8 cellular contexts compared by ENCODE assay signal in the genomic region with DNA sequence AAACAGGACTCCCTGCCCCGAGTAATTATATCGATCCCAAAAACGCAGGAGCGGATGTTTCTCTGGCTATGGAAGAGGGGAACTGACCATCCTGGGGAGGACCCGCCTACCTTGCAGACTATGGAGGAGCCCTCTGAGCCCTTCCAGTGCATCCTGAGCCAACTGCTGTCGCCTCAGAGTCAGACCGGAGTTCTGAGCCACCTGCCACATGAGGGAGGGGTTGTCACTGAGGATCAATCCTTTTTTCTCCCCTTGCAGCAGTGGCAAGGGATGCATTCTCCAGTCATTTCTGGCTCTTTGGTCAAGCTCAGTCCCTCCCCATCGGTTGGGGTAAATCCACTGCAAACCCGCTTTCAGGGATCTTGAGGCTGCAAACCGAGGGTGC. TPM values are rescaled to one million over a fixed set of nuclear protein-coding genes. Genes with fewer than 3 reads are reported as not detected.
DNase-seq lines count a peak whose midpoint lies in the region; ATAC-seq and TF ChIP-seq lines count a peak whose summit lies in the region.

No MANE protein-coding gene starts in this region.

- H3K4me1 Mint-ChIP-seq in activated CD8-positive, alpha-beta memory T cell treated with anti-CD3 and anti-CD28 coated beads, Interleukin-2, amount 10 ng/mL, durations not matched to agents 7 days and 5 days, result peaks cover 42% of the 10 kb centered on the region

- no peaks in the 10 kb centered on the region for H4K20me1 ChIP-seq in fibroblast of lung (ENCODE audit: control insufficient read depth, extremely low read depth, insufficient read depth, low read length)

- no peaks in the 10 kb centered on the region for H3K27me3 ChIP-seq in SJSA1 (replicated peaks)
- no peaks in the 10 kb centered on the region for H3K27me3 ChIP-seq in fibroblast of lung (ENCODE audit: control insufficient read depth, insufficient read depth, low read length)
- no peaks in the 10 kb centered on the region for H3K27me3 ChIP-seq in skeletal muscle satellite cell (ENCODE audit: control insufficient read depth, insufficient read depth, low read length)

- peak overlapping the region; percentile 92 for H3K4me3 Mint-ChIP-seq in activated CD8-positive, alpha-beta memory T cell treated with anti-CD3 and anti-CD28 coated beads, Interleukin-2, amount 10 ng/mL, durations not matched to agents 7 days and 5 days

- TF ChIP-seq CTCF in fibroblast of lung (conservative IDR thresholded peaks at IDR 0.05 in 1 of 2, IDR thresholded peaks at IDR 0.05 in 1 of 2; ENCODE audit: low read depth in 1 of 2, low read length in 2 of 2), result no peak

- no peaks in the 10 kb centered on the region for H3K27me3 Mint-ChIP-seq in activated CD8-positive, alpha-beta memory T cell treated with anti-CD3 and anti-CD28 coated beads, Interleukin-2, amount 10 ng/mL, durations not matched to agents 7 days and 5 days

- peak overlapping the region; percentile 97 for H3K27ac Mint-ChIP-seq in activated CD8-positive, alpha-beta memory T cell treated with anti-CD3 and anti-CD28 coated beads, Interleukin-2, amount 10 ng/mL, durations not matched to agents 7 days and 5 days

- in situ Hi-C loops in ACHN (cut with HindIII; ENCODE audit: low pct_ligation_motif_present, low pct_unique_long_range_greater_than_20kb, low sequenced_read_pairs), result no loop called here

- no peak for DNase-seq in activated CD8-positive, alpha-beta memory T cell treated with anti-CD3 and anti-CD28 coated beads, Interleukin-2, amount 10 ng/mL, durations not matched to agents 7 days and 5 days
- DNase-seq in activated CD8-positive, alpha-beta memory T cell treated with anti-CD3 and anti-CD28 coated beads, Interleukin-2, amount 50 U/mL, for 4 hours, result no peak
- DNase-seq in SJSA1 (ENCODE audit: low read depth in 1 of 2, low spot score in 2 of 2) (no peak), fibroblast of lung (ENCODE audit: low read depth in 2 of 2) (no peak), ACHN (no peak)

- H3K9ac ChIP-seq in fibroblast of lung (ENCODE audit: insufficient read depth, low read length), result peak overlapping the region; percentile 66
- peak overlapping the region; percentile 89 for H3K9ac ChIP-seq in skeletal muscle satellite cell (ENCODE audit: low read depth, low read length)

- H3K9me3 ChIP-seq in SJSA1 (replicated peaks) (no peaks in the 10 kb centered on the region), fibroblast of lung (ENCODE audit: control insufficient read depth, insufficient read depth, low read depth, low read length) (no peaks in the 10 kb centered on the region), skeletal muscle satellite cell (replicated peaks; ENCODE audit: low read length) (no peaks in the 10 kb centered on the region)

- CTCF ChIA-PET in activated CD8-positive, alpha-beta memory T cell treated with anti-CD3 and anti-CD28 coated beads, Interleukin-2, amount 10 ng/mL, durations not matched to agents 7 days and 5 days (lab: Charles Lee), result interaction anchor here (1.0 to 5.9 kb wide), 11 partner anchors 13 to 568 kb away, joined by 3 to 69 read pairs (median 5); a partner anchor contains a TSS

- H3K4me2 ChIP-seq in fibroblast of lung (ENCODE audit: extremely low read depth, insufficient read depth, low read length) (peak overlapping the region; percentile 97), skeletal muscle satellite cell (ENCODE audit: low read length) (peak overlapping the region; percentile 99)

- H3K9me3 Mint-ChIP-seq in activated CD8-positive, alpha-beta memory T cell treated with anti-CD3 and anti-CD28 coated beads, Interleukin-2, amount 10 ng/mL, durations not matched to agents 7 days and 5 days (ENCODE audit: low read depth), result no peaks in the 10 kb centered on the region

- H3K27ac ChIP-seq in SJSA1 (0 out of 2 replicates have a peak overlapping the region, but pooled peaks have one; percentile 78), fibroblast of lung (ENCODE audit: insufficient read depth, low read length) (peak overlapping the region; percentile 70)

- peaks cover 21% of the 10 kb centered on the region for H3K36me3 Mint-ChIP-seq in activated CD8-positive, alpha-beta memory T cell treated with anti-CD3 and anti-CD28 coated beads, Interleukin-2, amount 10 ng/mL, durations not matched to agents 7 days and 5 days

- peak overlapping the region; percentile 32 for H2AFZ ChIP-seq in fibroblast of lung (ENCODE audit: low read length)

- peak overlapping the region; percentile 58 for H3K4me3 ChIP-seq in SJSA1
- peak overlapping the region; percentile 68 to 89 (median 84) for H3K4me3 ChIP-seq in fibroblast of lung (replicated peaks in 1 of 4; ENCODE audit: control extremely low read depth in 1 of 4, insufficient read depth in 1 of 4, low read depth in 3 of 4, low read length in 4 of 4)
- H3K4me3 ChIP-seq in skeletal muscle satellite cell (ENCODE audit: low read length), result peak overlapping the region; percentile 91

- ATAC-seq in activated CD8-positive, alpha-beta memory T cell treated with anti-CD3 and anti-CD28 coated beads, Interleukin-2, amount 10 ng/mL, durations not matched to agents 7 days and 5 days, result no peak
- ATAC-seq in HG03045 (IDR thresholded peaks at IDR 0.05; ENCODE audit: unreplicated experiment) (no peak), GM18520 (IDR thresholded peaks at IDR 0.05; ENCODE audit: unreplicated experiment) (no peak)

- peaks cover 4% of the 10 kb centered on the region for H3K36me3 ChIP-seq in SJSA1
- H3K36me3 ChIP-seq in fibroblast of lung (ENCODE audit: control insufficient read depth, insufficient read depth, low read length), result peaks cover 6% of the 10 kb centered on the region
- peaks cover 11% of the 10 kb centered on the region for H3K36me3 ChIP-seq in skeletal muscle satellite cell (ENCODE audit: insufficient read depth, low read length)

- H3K79me2 ChIP-seq in fibroblast of lung (ENCODE audit: control insufficient read depth, insufficient read depth, low read length), result peaks cover 25% of the 10 kb centered on the region

- no peaks in the 10 kb centered on the region for H3K4me1 ChIP-seq in SJSA1 (replicated peaks)
- peaks cover 7% of the 10 kb centered on the region for H3K4me1 ChIP-seq in fibroblast of lung (ENCODE audit: control insufficient read depth, extremely low read depth, insufficient read depth, low read length)
- peaks cover 12% of the 10 kb centered on the region for H3K4me1 ChIP-seq in skeletal muscle satellite cell (ENCODE audit: control insufficient read depth, insufficient read depth, low read length)

RNA-seq across cellular contexts. Expression of a gene that starts 0.7 kb away (rescaled TPM):
- 100 to 1,000 TPM; 121 to 141 TPM for total RNA-seq in activated CD8-positive, alpha-beta memory T cell treated with anti-CD3 and anti-CD28 coated beads, Interleukin-2, amount 10 ng/mL, durations not matched to agents 7 days and 5 days
- 22.8 and 26.1 TPM in 2 replicates for total RNA-seq in SJSA1 (2014; rRNA removed; shearing (Covaris generic))
- total RNA-seq in fibroblast of lung, result 9.2 and 12.2 TPM in 2 replicates
- 6.6 and 19.4 TPM in 2 replicates for polyA plus RNA-seq in fibroblast of lung
- 9.7 and 29.3 TPM in 2 replicates for polyA plus RNA-seq in fibroblast of lung (2012)
- polyA minus RNA-seq in fibroblast of lung (ENCODE audit: low replicate concordance), result 14.7 and 26.7 TPM in 2 replicates
- 26.1 and 32.1 TPM in 2 replicates for total RNA-seq in skeletal muscle satellite cell (2012; rRNA removed)

RNA-seq across cellular contexts. Expression of a gene that starts 6.6 kb away (rescaled TPM):
- total RNA-seq in activated CD8-positive, alpha-beta memory T cell treated with anti-CD3 and anti-CD28 coated beads, Interleukin-2, amount 10 ng/mL, durations not matched to agents 7 days and 5 days, result 100 to 1,000 TPM; 222 to 298 TPM
- total RNA-seq in SJSA1 (2014; rRNA removed; shearing (Covaris generic)), result 206 and 209 TPM in 2 replicates
- 220 and 340 TPM in 2 replicates for total RNA-seq in fibroblast of lung
- polyA plus RNA-seq in fibroblast of lung, result 298 and 306 TPM in 2 replicates
- polyA plus RNA-seq in fibroblast of lung (2012), result 323 and 361 TPM in 2 replicates
- 669 and 750 TPM in 2 replicates for polyA minus RNA-seq in fibroblast of lung (ENCODE audit: low replicate concordance)
- total RNA-seq in skeletal muscle satellite cell (2012; rRNA removed), result 309 and 346 TPM in 2 replicates

RNA-seq across cellular contexts. Expression of a gene that starts 17.4 kb away (rescaled TPM):
- total RNA-seq in activated CD8-positive, alpha-beta memory T cell treated with anti-CD3 and anti-CD28 coated beads, Interleukin-2, amount 10 ng/mL, durations not matched to agents 7 days and 5 days, result 10 to 100 TPM; 28.5 to 31.6 TPM
- total RNA-seq in SJSA1 (2014; rRNA removed; shearing (Covaris generic)), result 7.1 and 10.6 TPM in 2 replicates
- 7.4 and 14.0 TPM in 2 replicates for total RNA-seq in fibroblast of lung
- polyA plus RNA-seq in fibroblast of lung, result 14.8 and 18.6 TPM in 2 replicates
- 13.7 and 15.7 TPM in 2 replicates for polyA plus RNA-seq in fibroblast of lung (2012)
- 29.3 and 54.6 TPM in 2 replicates for polyA minus RNA-seq in fibroblast of lung (ENCODE audit: low replicate concordance)
- 9.9 and 10.9 TPM in 2 replicates for total RNA-seq in skeletal muscle satellite cell (2012; rRNA removed)

RNA-seq across cellular contexts. Expression of a gene that starts 23.9 kb away (rescaled TPM):
- 100 to 1,000 TPM; 145 to 169 TPM for total RNA-seq in activated CD8-positive, alpha-beta memory T cell treated with anti-CD3 and anti-CD28 coated beads, Interleukin-2, amount 10 ng/mL, durations not matched to agents 7 days and 5 days
- 73.3 and 75.4 TPM in 2 replicates for total RNA-seq in SJSA1 (2014; rRNA removed; shearing (Covaris generic))
- 170 and 178 TPM in 2 replicates for total RNA-seq in fibroblast of lung
- polyA plus RNA-seq in fibroblast of lung, result 94.0 and 144 TPM in 2 replicates
- polyA plus RNA-seq in fibroblast of lung (2012), result 100 and 153 TPM in 2 replicates
- polyA minus RNA-seq in fibroblast of lung (ENCODE audit: low replicate concordance), result 141 and 161 TPM in 2 replicates
- total RNA-seq in skeletal muscle satellite cell (2012; rRNA removed), result 216 and 241 TPM in 2 replicates

RNA-seq across cellular contexts. Expression of a gene that starts 36.6 kb away (rescaled TPM):
- 10 to 100 TPM; 15.9 to 17.1 TPM for total RNA-seq in activated CD8-positive, alpha-beta memory T cell treated with anti-CD3 and anti-CD28 coated beads, Interleukin-2, amount 10 ng/mL, durations not matched to agents 7 days and 5 days
- total RNA-seq in SJSA1 (2014; rRNA removed; shearing (Covaris generic)), result 3.1 and 5.7 TPM in 2 replicates
- total RNA-seq in fibroblast of lung, result 8.7 and 18.2 TPM in 2 replicates
- 24.5 and 25.4 TPM in 2 replicates for polyA plus RNA-seq in fibroblast of lung
- polyA plus RNA-seq in fibroblast of lung (2012), result 17.8 and 23.4 TPM in 2 replicates
- polyA minus RNA-seq in fibroblast of lung (ENCODE audit: low replicate concordance), result 40.4 and 43.1 TPM in 2 replicates
- 18.8 and 27.1 TPM in 2 replicates for total RNA-seq in skeletal muscle satellite cell (2012; rRNA removed)
